ENCODE assay signal across 2 cellular contexts in genomic region chr7:117323877-117324699, GRCh38.
TF ChIP-seq lines count a peak whose summit lies in the region.

No MANE protein-coding gene starts in this region.

TF ChIP-seq in IMR-90, 13 proteins besides CTCF, POLR2A, EP300 and RAD21:
- TF ChIP-seq CEBPB (IDR thresholded peaks at IDR 0.05; ENCODE audit: low read depth, low read length): no peak
- no peak for TF ChIP-seq USF2 (IDR thresholded peaks at IDR 0.05; ENCODE audit: low read depth, low read length)
- TF ChIP-seq ELK1 (IDR thresholded peaks at IDR 0.05; ENCODE audit: borderline replicate concordance, low read depth, low read length): no peak

TF ChIP-seq in endothelial cell of umbilical vein, 7 proteins besides CTCF, POLR2A, EP300 and RAD21:
- TF ChIP-seq POLR2AphosphoS5 (IDR thresholded peaks at IDR 0.05; ENCODE audit: insufficient read depth, low read depth, low read length) (no peak), JUN (IDR thresholded peaks at IDR 0.05; ENCODE audit: borderline replicate concordance, insufficient read depth, insufficient read length, low read depth) (no peak), GATA2 (IDR thresholded peaks at IDR 0.05; ENCODE audit: insufficient read depth, insufficient read length, low read depth, low read length) (no peak), MAX (IDR thresholded peaks at IDR 0.05; ENCODE audit: insufficient read depth, insufficient read length) (no peak), EZH2 (IDR thresholded peaks at IDR 0.05; ENCODE audit: borderline replicate concordance, low read depth, low read length, severe bottlenecking) (peak; percentile 22)
TF ChIP-seq in endothelial cell of umbilical vein: peak in this region for 1.
